Comparison of ENCODE assay signal across 19 cellular contexts in genomic region chr5:124287813-124288212, GRCh38.
"Had no signal": no experiment of that assay in that cellular context is flagged by ENCODE, and none has a peak within 500 bp of the region (broad histone marks: within the 10 kb centered on the region; RNA-seq: fewer than 3 reads in every experiment).

No MANE protein-coding gene starts in this region.

- FAIRE-seq: bronchial epithelial cell had no signal

- ATAC-seq: activated CD8-positive, alpha-beta memory T cell treated with anti-CD3 and anti-CD28 coated beads, Interleukin-2, amount 10 ng/mL, durations not matched to agents 7 days and 5 days; T-helper 17 cell; WTC11 had no signal

- DNase-seq: activated CD4-positive, alpha-beta T cell treated with anti-CD3 and anti-CD28 coated beads for 1 hour; activated CD4-positive, alpha-beta T cell treated with anti-CD3 and anti-CD28 coated beads, Interleukin-2, amount 10 ng/mL, durations not matched to agents 24 days and 14 days; activated CD4-positive, alpha-beta T cell treated with anti-CD3 and anti-CD28 coated beads, Interleukin-2, amount 50 U/mL, for 48 hours; activated CD8-positive, alpha-beta memory T cell treated with anti-CD3 and anti-CD28 coated beads, Interleukin-2, amount 10 ng/mL, durations not matched to agents 7 days and 5 days; activated effector memory CD4-positive, alpha-beta T cell treated with Interleukin-2 at 50 U/mL for 16 hours; activated naive CD4-positive, alpha-beta T cell; activated T-cell treated with anti-CD3 and anti-CD28 coated beads, Interleukin-2, amount 50 U/mL, for 24 hours; aorta; NCI-H1048; NCI-H146; NCI-H187 treated with DMSO at 0.1 percent for 48 hours; NCI-H2081 treated with DMSO at 0.1 percent for 48 hours; NCI-H526; NCI-H82; SIG-M5; T-helper 17 cell; T-helper 9 cell had no signal
